Comparison of ENCODE assay signal across 18 cellular contexts in the genomic region with DNA sequence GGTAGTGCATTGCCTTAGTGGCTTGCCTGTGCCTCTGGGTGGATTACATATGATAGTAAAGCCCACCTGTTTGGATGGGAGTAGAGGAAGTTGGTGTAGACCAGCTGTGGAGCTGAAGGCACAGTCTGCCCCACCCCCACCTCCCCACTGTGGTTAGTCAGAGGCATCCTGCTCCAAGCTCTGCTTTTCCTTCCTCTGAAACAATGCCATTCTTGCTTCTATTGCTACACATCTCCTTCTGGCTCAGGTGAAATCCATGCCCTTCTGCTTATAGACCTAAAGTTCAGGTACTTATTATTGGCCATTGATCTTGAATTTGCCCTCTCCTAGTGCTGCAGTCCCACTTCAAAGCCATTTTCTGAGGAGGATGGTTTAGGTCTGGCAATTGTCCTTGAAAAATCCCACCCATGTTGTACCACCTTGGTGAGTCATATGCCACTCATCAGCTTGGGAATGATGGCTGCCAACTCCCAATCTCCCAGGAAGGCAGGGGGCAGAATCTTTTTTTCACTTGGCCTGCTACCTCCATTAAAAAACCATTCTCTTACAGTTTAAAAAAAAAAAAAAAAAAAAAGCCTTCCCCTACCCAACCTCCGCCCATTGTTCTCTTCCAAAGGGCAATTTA. TPM values are rescaled to one million over a fixed set of nuclear protein-coding genes. Genes with fewer than 3 reads are reported as not detected.
A peak's percentile ranks its signal among the peaks of the same experiment; 100 is the strongest.
DNase-seq lines count a peak whose midpoint lies in the region; ATAC-seq, FAIRE-seq and TF ChIP-seq lines count a peak whose summit lies in the region.
"Had no signal": no experiment of that assay in that cellular context is flagged by ENCODE, and none has a peak within 500 bp of the region (broad histone marks: within the 10 kb centered on the region; RNA-seq: fewer than 3 reads in every experiment).

No MANE protein-coding gene starts in this region.

- H3K79me2 ChIP-seq in endothelial cell of umbilical vein (ENCODE audit: control insufficient read depth, insufficient read depth, low read length) = no peaks in the 10 kb centered on the region

- no peak overlapping the region for H3K9ac ChIP-seq in endothelial cell of umbilical vein (replicated peaks; ENCODE audit: extremely low read depth, insufficient read depth, low read length)
- H3K9ac ChIP-seq: KMS-11 had no signal

- TF ChIP-seq POLR2A in endothelial cell of umbilical vein (IDR thresholded peaks at IDR 0.05; ENCODE audit: low read depth, low read length) = no peak

- H2AFZ ChIP-seq in endothelial cell of umbilical vein (ENCODE audit: low read depth, low read length) = no peak overlapping the region

- H3K4me3 ChIP-seq in endothelial cell of umbilical vein (replicated peaks in 1 of 3; ENCODE audit: insufficient read depth in 1 of 3, low read depth in 1 of 3, low read length in 3 of 3) (no peak overlapping the region), upper lobe of right lung (no peak overlapping the region)
- H3K4me3 ChIP-seq: prostate gland, vagina had no signal

- H3K9me1 ChIP-seq in endothelial cell of umbilical vein (replicated peaks; ENCODE audit: control insufficient read depth, extremely low read depth, insufficient read depth, low read length) = no peaks in the 10 kb centered on the region

- H3K9me3 ChIP-seq in endothelial cell of umbilical vein (replicated peaks; ENCODE audit: control insufficient read depth, insufficient read depth, low read length) (no peaks in the 10 kb centered on the region), upper lobe of right lung (no peaks in the 10 kb centered on the region)
- H3K9me3 ChIP-seq: prostate gland, vagina had no signal

- POLR2A ChIA-PET in endothelial cell of umbilical vein (lab: Charles Lee) = interaction anchor here (0.6 kb wide), 1 partner anchor 16 kb away, joined by 3 read pairs; no protein-coding TSS in a partner anchor

- DNase-seq in A172 (ENCODE audit: low spot score) (peak; percentile 22), EH (ENCODE audit: low read depth) (peak; percentile 40), RCC 7860 (ENCODE audit: low spot score) (peak; percentile 25), endothelial cell of umbilical vein (ENCODE audit: low read depth, low spot score) (peak; percentile 56), upper lobe of right lung (no peak), dedifferentiated amniotic fluid mesenchymal stem cell (ENCODE audit: extremely low spot score) (no peak), anterior cingulate cortex (lab: John Stamatoyannopoulos, UW) (no peak)
- no peak for DNase-seq in stimulated activated naive CD4-positive, alpha-beta T cell (lab: John Stamatoyannopoulos, UW)
- DNase-seq: AML-193; endodermal cell; glutamatergic neuron; GOT3; NCI-H2029; SIG-M5; stimulated activated CD4-positive, alpha-beta T cell treated with anti-CD3 and anti-CD28 coated beads, Interleukin-2, amount 100 ng/mL, for 24 hours had no signal

- no peaks in the 10 kb centered on the region for H4K20me1 ChIP-seq in endothelial cell of umbilical vein (replicated peaks; ENCODE audit: control insufficient read depth, extremely low read depth, insufficient read depth, low read length)

- ATAC-seq in upper lobe of right lung = no peak

- FAIRE-seq in RCC 7860 (lab: Jason Lieb, UNC) = no peak
- FAIRE-seq in endothelial cell of umbilical vein (lab: Jason Lieb, UNC) = peak; percentile 87

- H3K27me3 ChIP-seq in endothelial cell of umbilical vein (ENCODE audit: control insufficient read depth in 2 of 2, insufficient read depth in 2 of 2, low read length in 2 of 2) = no peaks in the 10 kb centered on the region
- H3K27me3 ChIP-seq in upper lobe of right lung = no peaks in the 10 kb centered on the region
- H3K27me3 ChIP-seq: vagina had no signal

- H3K36me3 ChIP-seq in endothelial cell of umbilical vein (ENCODE audit: control insufficient read depth in 2 of 2, extremely low read depth in 1 of 2, insufficient read depth in 2 of 2, low read length in 2 of 2) (peaks cover 20 to 22% of the 10 kb centered on the region in 2 experiments), upper lobe of right lung (peaks cover 58% of the 10 kb centered on the region)

- TF ChIP-seq CTCF in endothelial cell of umbilical vein (IDR thresholded peaks at IDR 0.05; ENCODE audit: extremely low read depth in 1 of 2, insufficient read depth in 1 of 2, low read depth in 1 of 2, low read length in 2 of 2) (no peak), upper lobe of right lung (IDR thresholded peaks at IDR 0.05) (no peak)

- intact Hi-C loops in endothelial cell of umbilical vein (cut with micrococcal nuclease) = loop anchor here (2.0 kb wide), 1 partner anchor 24 kb away; no protein-coding TSS in a partner anchor
- intact Hi-C loops in upper lobe of right lung (cut with DNase I) = no loop called here

- dilution Hi-C loops in endothelial cell of umbilical vein (cut with MboI; ENCODE audit: extremely low pct_ligation_motif_present, low sequenced_read_pairs) = no loop called here

- CTCF ChIA-PET in endothelial cell of umbilical vein (lab: Charles Lee) = interaction anchor here (0.5 to 1.3 kb wide), 5 partner anchors 9 to 64 kb away, joined by 3 to 6 read pairs (median 3); no protein-coding TSS in a partner anchor

- H3K4me1 ChIP-seq in endothelial cell of umbilical vein (ENCODE audit: control insufficient read depth, extremely low read depth, insufficient read depth, low read length) (peaks cover 12% of the 10 kb centered on the region), upper lobe of right lung (no peaks in the 10 kb centered on the region)
- H3K4me1 ChIP-seq: prostate gland, vagina had no signal

- BruUV-seq in endothelial cell of umbilical vein (replicated peaks; lab: Mats Ljungman, UMichigan) = TSS peak; percentile 8

- H3K27ac ChIP-seq in endothelial cell of umbilical vein (ENCODE audit: insufficient read depth, low read depth, low read length) = peak overlapping the region; percentile 3
- no peak overlapping the region for H3K27ac ChIP-seq in upper lobe of right lung
- H3K27ac ChIP-seq: KMS-11, prostate gland, vagina had no signal

- H3K4me2 ChIP-seq in endothelial cell of umbilical vein (ENCODE audit: insufficient read depth, low read length) = no peak overlapping the region
- H3K4me2 ChIP-seq: KMS-11 had no signal

RNA-seq across cellular contexts. Expression of a gene that starts 6.7 kb away (rescaled TPM):
- 22.1 and 24.6 TPM in 2 replicates for total RNA-seq in A172 (2014; rRNA removed; shearing (Covaris generic))
- total RNA-seq in endothelial cell of umbilical vein (64.3 and 69.4 TPM in 2 replicates), upper lobe of right lung (47.5 TPM)
- polyA plus RNA-seq in endothelial cell of umbilical vein = 41.8 and 44.6 TPM in 2 replicates
- polyA plus RNA-seq in endothelial cell of umbilical vein (2011; cell fraction: cytosol; rRNA removed) = 38.8 and 39.7 TPM in 2 replicates
- 54.9 and 57.9 TPM in 2 replicates for polyA plus RNA-seq in endothelial cell of umbilical vein (2011; cell fraction: nucleus; rRNA removed)
- polyA plus RNA-seq in endothelial cell of umbilical vein (2012) = 27.5 and 29.5 TPM in 2 replicates
- polyA minus RNA-seq in endothelial cell of umbilical vein = 64.5 and 73.1 TPM in 2 replicates
- polyA minus RNA-seq in endothelial cell of umbilical vein (2011; cell fraction: cytosol; rRNA and poly(A)+ RNA removed) = 22.0 TPM
- polyA minus RNA-seq in endothelial cell of umbilical vein (2011; cell fraction: nucleus; rRNA and poly(A)+ RNA removed) = 18.5 and 23.3 TPM in 2 replicates

RNA-seq across cellular contexts. Expression of a gene that starts 27.7 kb away (rescaled TPM):
- 5.7 and 9.1 TPM in 2 replicates for total RNA-seq in A172 (2014; rRNA removed; shearing (Covaris generic))
- total RNA-seq in endothelial cell of umbilical vein (12.0 and 15.3 TPM in 2 replicates), upper lobe of right lung (2.7 TPM)
- 14.8 and 19.1 TPM in 2 replicates for polyA plus RNA-seq in endothelial cell of umbilical vein
- polyA plus RNA-seq in endothelial cell of umbilical vein (2011; cell fraction: cytosol; rRNA removed) = 15.1 and 21.3 TPM in 2 replicates
- 7.9 and 8.0 TPM in 2 replicates for polyA plus RNA-seq in endothelial cell of umbilical vein (2011; cell fraction: nucleus; rRNA removed)
- 13.4 and 15.7 TPM in 2 replicates for polyA plus RNA-seq in endothelial cell of umbilical vein (2012)
- 8.3 and 10.1 TPM in 2 replicates for polyA minus RNA-seq in endothelial cell of umbilical vein
- not detected for polyA minus RNA-seq in endothelial cell of umbilical vein (2011; cell fraction: cytosol; rRNA and poly(A)+ RNA removed)
- polyA minus RNA-seq in endothelial cell of umbilical vein (2011; cell fraction: nucleus; rRNA and poly(A)+ RNA removed) = 1.1 and 3.2 TPM in 2 replicates

RNA-seq across cellular contexts. Expression of a gene that starts 32.7 kb away (rescaled TPM):
- total RNA-seq in A172 (2014; rRNA removed; shearing (Covaris generic)) = 0.45 TPM in 1 of 2 replicates, not detected in the other
- total RNA-seq in endothelial cell of umbilical vein (1.8 and 2.2 TPM in 2 replicates), upper lobe of right lung (1.2 TPM)
- 1.1 and 1.3 TPM in 2 replicates for polyA plus RNA-seq in endothelial cell of umbilical vein
- polyA plus RNA-seq in endothelial cell of umbilical vein (2011; cell fraction: cytosol; rRNA removed) = 1.2 and 1.4 TPM in 2 replicates
- polyA plus RNA-seq in endothelial cell of umbilical vein (2011; cell fraction: nucleus; rRNA removed) = 1.8 and 2.0 TPM in 2 replicates
- polyA plus RNA-seq in endothelial cell of umbilical vein (2012) = 1.0 and 1.2 TPM in 2 replicates
- 0.63 and 1.9 TPM in 2 replicates for polyA minus RNA-seq in endothelial cell of umbilical vein
- polyA minus RNA-seq in endothelial cell of umbilical vein (2011; cell fraction: cytosol; rRNA and poly(A)+ RNA removed) = 4.3 TPM
- polyA minus RNA-seq in endothelial cell of umbilical vein (2011; cell fraction: nucleus; rRNA and poly(A)+ RNA removed) = 0.82 and 1.3 TPM in 2 replicates
- total RNA-seq: vagina had no signal

RNA-seq across cellular contexts. Expression of a gene that starts 36.2 kb away (rescaled TPM):
- total RNA-seq in A172 (2014; rRNA removed; shearing (Covaris generic)) = not detected in 2 replicates
- total RNA-seq in endothelial cell of umbilical vein (not detected in 2 replicates), upper lobe of right lung (not detected)
- polyA plus RNA-seq in endothelial cell of umbilical vein = not detected in 2 replicates
- not detected in 2 replicates for polyA plus RNA-seq in endothelial cell of umbilical vein (2011; cell fraction: cytosol; rRNA removed)
- not detected in 2 replicates for polyA plus RNA-seq in endothelial cell of umbilical vein (2011; cell fraction: nucleus; rRNA removed)
- polyA plus RNA-seq in endothelial cell of umbilical vein (2012) = 0.12 TPM in 1 of 2 replicates, not detected in the other
- not detected in 2 replicates for polyA minus RNA-seq in endothelial cell of umbilical vein
- not detected for polyA minus RNA-seq in endothelial cell of umbilical vein (2011; cell fraction: cytosol; rRNA and poly(A)+ RNA removed)
- 0.24 TPM in 1 of 2 replicates, not detected in the other for polyA minus RNA-seq in endothelial cell of umbilical vein (2011; cell fraction: nucleus; rRNA and poly(A)+ RNA removed)
- total RNA-seq: endodermal cell, prostate gland, vagina had no signal

RNA-seq across cellular contexts. Expression of a gene that starts 49.4 kb away (rescaled TPM):
- total RNA-seq in A172 (2014; rRNA removed; shearing (Covaris generic)) = 3.6 and 5.5 TPM in 2 replicates
- 15.7 and 20.7 TPM in 2 replicates for total RNA-seq in endothelial cell of umbilical vein
- polyA plus RNA-seq in endothelial cell of umbilical vein = 21.3 and 23.2 TPM in 2 replicates
- 15.7 and 18.1 TPM in 2 replicates for polyA plus RNA-seq in endothelial cell of umbilical vein (2011; cell fraction: cytosol; rRNA removed)
- polyA plus RNA-seq in endothelial cell of umbilical vein (2011; cell fraction: nucleus; rRNA removed) = 68.7 and 93.2 TPM in 2 replicates
- polyA plus RNA-seq in endothelial cell of umbilical vein (2012) = 12.0 and 14.8 TPM in 2 replicates
- 30.8 and 31.6 TPM in 2 replicates for polyA minus RNA-seq in endothelial cell of umbilical vein
- polyA minus RNA-seq in endothelial cell of umbilical vein (2011; cell fraction: cytosol; rRNA and poly(A)+ RNA removed) = 5.2 TPM
- polyA minus RNA-seq in endothelial cell of umbilical vein (2011; cell fraction: nucleus; rRNA and poly(A)+ RNA removed) = 34.2 and 37.8 TPM in 2 replicates
- total RNA-seq in upper lobe of right lung = 22.3 TPM

Comparison
In these comparisons a context has a peak if more than half of its experiments do, and no peak if none do; other contexts are left out.
1. DNase-seq: peak in A172 (single experiment), EH (single experiment), RCC 7860 (single experiment) and endothelial cell of umbilical vein (single experiment); none in upper lobe of right lung (single experiment), stimulated activated naive CD4-positive, alpha-beta T cell (0 of 6), dedifferentiated amniotic fluid mesenchymal stem cell (single experiment) and anterior cingulate cortex (0 of 58).